25 cellular contexts compared by ENCODE assay signal in genomic region chr2:43206602-43207001, GRCh38.
"Had no signal": no experiment of that assay in that cellular context is flagged by ENCODE, and none has a peak within 500 bp of the region (broad histone marks: within the 10 kb centered on the region; RNA-seq: fewer than 3 reads in every experiment).

No MANE protein-coding gene starts in this region.

- H3K4me3 Mint-ChIP-seq: activated T-cell treated with anti-CD3 and anti-CD28 coated beads, Interleukin-2, amount 50 U/mL, for 24 hours; activated T-helper 17 cell treated with anti-CD3 and anti-CD28 coated beads, Interleukin-2, amount 50 U/mL, for 72 hours; central memory CD8-positive, alpha-beta T cell; memory B cell; nephron progenitor cell; stimulated activated naive CD8-positive, alpha-beta T cell treated with anti-CD3 and anti-CD28 coated beads, Interleukin-15, amount 100 ng/mL, for 72 hours had no signal

- H3K27ac Mint-ChIP-seq: activated naive CD4-positive, alpha-beta T cell treated with anti-CD3 and anti-CD28 coated beads, Interleukin-2, amount 50 U/mL, for 72 hours; activated T-cell treated with anti-CD3 and anti-CD28 coated beads, Interleukin-2, amount 50 U/mL, for 24 hours; memory B cell; nephron progenitor cell had no signal

- H3K4me1 ChIP-seq: prostate gland, uterus had no signal

- H3K27ac ChIP-seq: ascending aorta, colonic mucosa, dorsolateral prefrontal cortex, esophagus muscularis mucosa, gastrocnemius medialis, prostate gland, tibial nerve, uterus, VCaP had no signal

- H3K36me3 ChIP-seq: ascending aorta, colonic mucosa, esophagus muscularis mucosa, gastrocnemius medialis, prostate gland, tibial nerve, uterus had no signal

- ATAC-seq: activated CD4-positive, CD25-positive, alpha-beta regulatory T cell treated with anti-CD3 and anti-CD28 coated beads, Interleukin-2, amount 50 U/mL, for 24 hours; activated naive CD4-positive, alpha-beta T cell treated with anti-CD3 and anti-CD28 coated beads, Interleukin-2, amount 50 U/mL, for 72 hours; activated T-helper 17 cell treated with anti-CD3 and anti-CD28 coated beads, Interleukin-2, amount 50 U/mL, for 72 hours; gastrocnemius medialis; left colon; stimulated activated naive CD8-positive, alpha-beta T cell treated with anti-CD3 and anti-CD28 coated beads, Interleukin-15, amount 100 ng/mL, for 72 hours had no signal

- DNase-seq: activated CD4-positive, alpha-beta T cell treated with anti-CD3 and anti-CD28 coated beads, Interleukin-2, amount 50 U/mL, for 1 hour; activated CD8-positive, alpha-beta memory T cell treated with anti-CD3 and anti-CD28 coated beads for 24 hours; activated CD8-positive, alpha-beta memory T cell treated with anti-CD3 and anti-CD28 coated beads, Interleukin-2, amount 50 U/mL, for 4 hours; activated T-cell treated with anti-CD3 and anti-CD28 coated beads, Interleukin-2, amount 50 U/mL, for 24 hours; colonic mucosa; dorsolateral prefrontal cortex; gastrocnemius medialis; head of caudate nucleus; left colon; nephron progenitor cell; stimulated activated CD4-positive, alpha-beta T cell treated with anti-CD3 and anti-CD28 coated beads, Interleukin-12 subunit alpha, Interleukin-12 subunit beta, amount 100 ng/mL, for 4 hours; stimulated activated CD4-positive, alpha-beta T cell treated with anti-CD3 and anti-CD28 coated beads, Interleukin-4, amount 100 ng/mL, for 4 hours; stimulated activated naive CD8-positive, alpha-beta T cell treated with anti-CD3 and anti-CD28 coated beads, Interleukin-15, amount 100 ng/mL, for 72 hours; uterus had no signal

- H3K27me3 ChIP-seq: ascending aorta, colonic mucosa, dorsolateral prefrontal cortex, gastrocnemius medialis, tibial nerve, uterus had no signal

- H3K4me3 ChIP-seq: ascending aorta, colonic mucosa, dorsolateral prefrontal cortex, esophagus muscularis mucosa, gastrocnemius medialis, prostate gland, tibial nerve, uterus had no signal

- H3K27me3 Mint-ChIP-seq: activated T-cell treated with anti-CD3 and anti-CD28 coated beads, Interleukin-2, amount 50 U/mL, for 24 hours; activated T-helper 17 cell treated with anti-CD3 and anti-CD28 coated beads, Interleukin-2, amount 50 U/mL, for 72 hours; central memory CD8-positive, alpha-beta T cell; memory B cell; stimulated activated naive CD8-positive, alpha-beta T cell treated with anti-CD3 and anti-CD28 coated beads, Interleukin-15, amount 100 ng/mL, for 72 hours had no signal

- FAIRE-seq: islet of Langerhans had no signal

- H3K9me3 Mint-ChIP-seq: activated naive CD4-positive, alpha-beta T cell treated with anti-CD3 and anti-CD28 coated beads, Interleukin-2, amount 50 U/mL, for 72 hours; activated T-cell treated with anti-CD3 and anti-CD28 coated beads, Interleukin-2, amount 50 U/mL, for 24 hours; activated T-helper 17 cell treated with anti-CD3 and anti-CD28 coated beads, Interleukin-2, amount 50 U/mL, for 72 hours; central memory CD8-positive, alpha-beta T cell; memory B cell; nephron progenitor cell; stimulated activated naive CD8-positive, alpha-beta T cell treated with anti-CD3 and anti-CD28 coated beads, Interleukin-15, amount 100 ng/mL, for 72 hours had no signal

- H3K36me3 Mint-ChIP-seq: activated naive CD4-positive, alpha-beta T cell treated with anti-CD3 and anti-CD28 coated beads, Interleukin-2, amount 50 U/mL, for 72 hours had no signal

- H3K9me3 ChIP-seq: ascending aorta, colonic mucosa, esophagus muscularis mucosa, gastrocnemius medialis, prostate gland, tibial nerve, uterus had no signal
